ENCODE assay signal across 1 cellular context in the genomic region with DNA sequence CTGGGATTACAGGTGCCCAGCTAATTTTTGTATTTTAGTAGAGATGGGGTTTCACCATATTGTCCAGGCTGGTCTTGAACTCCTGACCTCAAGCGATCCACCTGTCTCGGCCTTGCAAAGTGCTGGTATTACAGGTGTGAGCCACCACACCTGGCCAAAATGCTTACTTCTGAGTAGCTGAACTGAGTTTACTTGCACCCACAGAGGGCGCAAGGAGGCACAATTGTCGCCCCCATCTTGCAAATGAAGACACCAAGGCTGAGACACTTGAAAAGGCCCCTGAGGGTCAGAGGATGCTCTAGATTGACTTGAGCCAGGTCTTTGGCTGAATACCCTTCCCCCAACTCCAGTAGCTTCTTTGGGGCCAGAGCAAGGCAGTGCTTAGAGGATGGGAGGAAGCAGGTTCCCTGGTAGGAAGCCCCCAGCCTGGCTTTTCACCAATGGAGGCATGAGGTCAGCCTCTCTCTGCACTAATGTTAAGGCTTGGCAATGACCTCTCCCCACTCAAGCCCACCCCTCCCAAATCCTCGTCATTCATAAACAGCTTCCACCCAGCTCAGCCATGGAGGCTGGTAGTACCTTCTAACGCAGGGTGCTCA.
TF ChIP-seq lines count a peak whose summit lies in the region.

No MANE protein-coding gene starts in this region.

TF ChIP-seq in H1, 55 proteins besides CTCF, POLR2A, EP300 and RAD21:
- no peak for TF ChIP-seq CEBPB (IDR thresholded peaks at IDR 0.05; ENCODE audit: low read depth, low read length)
- no peak for TF ChIP-seq SRF (IDR thresholded peaks at IDR 0.05; ENCODE audit: low read depth, low read length)
- no peak for TF ChIP-seq TAF1 (IDR thresholded peaks at IDR 0.05; ENCODE audit: low read depth, low read length)
